In the genomic region with DNA sequence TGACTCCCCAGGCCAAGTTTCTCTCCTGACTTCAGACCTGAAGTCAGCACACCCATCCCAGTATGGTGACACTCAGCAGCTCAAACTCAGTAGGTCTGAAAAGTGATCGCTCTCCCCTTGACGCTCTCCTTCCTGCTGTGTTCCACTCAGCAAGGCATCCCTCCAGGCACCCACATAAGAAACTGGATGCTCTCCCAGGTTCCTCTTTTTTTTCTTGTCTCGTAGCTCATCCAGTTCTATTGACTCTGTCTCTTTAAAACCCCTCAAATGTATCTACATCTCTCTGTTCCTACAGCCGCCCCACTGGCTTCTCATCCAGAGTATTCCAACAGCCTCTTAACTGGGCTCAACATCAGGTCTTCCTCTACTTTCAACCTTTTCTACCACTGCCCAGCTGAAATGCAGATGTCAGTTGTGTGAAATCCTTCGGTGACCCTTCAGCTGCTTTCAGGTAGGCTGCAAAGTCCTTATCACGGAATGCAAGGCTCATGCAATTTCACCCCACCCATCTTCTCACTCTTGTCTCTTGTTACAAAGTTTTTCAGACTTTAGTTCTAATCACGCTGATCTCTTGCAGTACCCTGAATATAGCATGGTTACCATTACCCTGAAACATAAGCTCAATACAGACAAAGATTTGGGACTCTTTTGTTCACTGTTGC, we compare ENCODE assay signal across 19 cellular contexts.
"Had no signal": no experiment of that assay in that cellular context is flagged by ENCODE, and none has a peak within 500 bp of the region (broad histone marks: within the 10 kb centered on the region; RNA-seq: fewer than 3 reads in every experiment).

No MANE protein-coding gene starts in this region.

- DNase-seq: dorsolateral prefrontal cortex; effector CD8-positive, alpha-beta T cell; islet precursor cell; mammary epithelial cell; mucosa of descending colon; naive thymus-derived CD8-positive, alpha-beta T cell; ovary; right cardiac atrium; small intestine; stimulated activated CD4-positive, alpha-beta T cell treated with anti-CD3 and anti-CD28 coated beads, Interleukin-12 subunit alpha, Interleukin-12 subunit beta, amount 100 ng/mL, for 4 hours; stimulated activated naive CD4-positive, alpha-beta T cell; stomach; substantia nigra; transverse colon had no signal

- H3K36me3 Mint-ChIP-seq: naive thymus-derived CD8-positive, alpha-beta T cell had no signal

- ATAC-seq: left lobe of liver; mucosa of descending colon; naive thymus-derived CD8-positive, alpha-beta T cell; right cardiac atrium had no signal

- H3K4me1 ChIP-seq: stomach, transverse colon had no signal

- H3K27me3 ChIP-seq: ovary had no signal

- FAIRE-seq: frontal cortex, small intestine had no signal

- H3K4me3 Mint-ChIP-seq: naive thymus-derived CD8-positive, alpha-beta T cell had no signal

- H3K4me1 Mint-ChIP-seq: naive thymus-derived CD8-positive, alpha-beta T cell had no signal

- H3K27ac ChIP-seq: coronary artery, neutrophil, ovary, stomach, thoracic aorta, transverse colon had no signal

- H3K9me3 ChIP-seq: mucosa of descending colon, neutrophil, ovary, stomach, thoracic aorta, transverse colon had no signal

- H3K36me3 ChIP-seq: ovary, stomach, thoracic aorta, transverse colon had no signal

- H3K4me3 ChIP-seq: coronary artery, dorsolateral prefrontal cortex, mucosa of descending colon, ovary, stomach, thoracic aorta, transverse colon had no signal
